ENCODE assay signal across 7 cellular contexts in the genomic region with DNA sequence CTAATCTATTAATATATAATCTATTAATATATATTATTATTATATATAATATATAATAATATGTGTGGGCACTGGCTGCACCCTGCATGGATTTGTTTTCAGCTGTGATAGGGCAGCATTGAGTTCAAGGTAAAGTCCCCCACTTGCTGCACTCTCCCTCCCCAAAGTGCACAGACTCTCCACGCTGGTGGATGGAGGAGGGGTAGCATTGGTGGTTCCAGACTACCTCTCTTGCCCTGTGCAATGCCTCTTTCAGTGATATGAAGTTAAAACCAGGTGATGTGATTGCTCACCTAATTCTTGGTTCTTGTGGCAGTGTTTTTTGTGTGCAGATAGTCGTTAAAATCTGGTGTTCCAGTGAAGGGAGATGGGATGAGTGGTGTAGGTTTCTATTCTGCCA. TPM values are rescaled to one million over a fixed set of nuclear protein-coding genes. Genes with fewer than 3 reads are reported as not detected.
"Had no signal": no experiment of that assay in that cellular context is flagged by ENCODE, and none has a peak within 500 bp of the region (broad histone marks: within the 10 kb centered on the region; RNA-seq: fewer than 3 reads in every experiment).

No MANE protein-coding gene starts in this region.

RNA-seq across cellular contexts. Expression of gene ETDB, which starts 4.3 kb away (rescaled TPM):
- total RNA-seq: GM23248, H4, H7, HFFc6, HT1080, IMR-90, K562 had no signal
- polyA plus RNA-seq: GM23248, IMR-90, K562 had no signal

RNA-seq across cellular contexts. Expression of gene SMIM10L2B, which starts 17.6 kb away (rescaled TPM):
- total RNA-seq: GM23248 had no signal

RNA-seq across cellular contexts. Expression of gene CT55, which starts 55.1 kb away (rescaled TPM):
- total RNA-seq: GM23248, HFFc6, IMR-90 had no signal
- polyA plus RNA-seq: GM23248, IMR-90 had no signal
